ENCODE assay signal across 8 cellular contexts in genomic region chr11:60378359-60378758, GRCh38. TPM values are rescaled to one million over a fixed set of nuclear protein-coding genes. Genes with fewer than 3 reads are reported as not detected.
DNase-seq lines count a peak whose midpoint lies in the region; ATAC-seq, FAIRE-seq and TF ChIP-seq lines count a peak whose summit lies in the region.

Gene MS4A7 (plus strand): TSS chr11:60378532. CDS start chr11:60383142, 4,610 bp downstream.

- intact Hi-C loops in left lung (cut with DNase I), result no loop called here

- H3K9me3 ChIP-seq in left lung, result no peaks in the 10 kb centered on the region

- H3K9me3 Mint-ChIP-seq in activated CD8-positive, alpha-beta memory T cell treated with anti-CD3 and anti-CD28 coated beads, Interleukin-2, amount 10 ng/mL, durations not matched to agents 7 days and 5 days (ENCODE audit: low read depth), result no peaks in the 10 kb centered on the region

- no peak for FAIRE-seq in GM18507 (lab: Jason Lieb, UNC)

- peak within 1 kb of the TSS in 1 of 2 donors; percentile 24 for H3K4me3 ChIP-seq in left lung

- peak; percentile 77 for ATAC-seq in HG02623 (IDR thresholded peaks at IDR 0.05; ENCODE audit: unreplicated experiment)
- ATAC-seq in left lung, result peak; percentile 83
- ATAC-seq in activated CD8-positive, alpha-beta memory T cell treated with anti-CD3 and anti-CD28 coated beads, Interleukin-2, amount 10 ng/mL, durations not matched to agents 7 days and 5 days, result no peak

- no peak within 1 kb of the TSS for H3K4me3 Mint-ChIP-seq in activated CD8-positive, alpha-beta memory T cell treated with anti-CD3 and anti-CD28 coated beads, Interleukin-2, amount 10 ng/mL, durations not matched to agents 7 days and 5 days

- no peak within 1 kb of the TSS for H3K27ac Mint-ChIP-seq in activated CD8-positive, alpha-beta memory T cell treated with anti-CD3 and anti-CD28 coated beads, Interleukin-2, amount 10 ng/mL, durations not matched to agents 7 days and 5 days

- peaks cover 21% of the 10 kb centered on the region for H3K27me3 Mint-ChIP-seq in activated CD8-positive, alpha-beta memory T cell treated with anti-CD3 and anti-CD28 coated beads, Interleukin-2, amount 10 ng/mL, durations not matched to agents 7 days and 5 days

- H3K27ac ChIP-seq in left lung, result peak within 1 kb of the TSS; percentile 66 to 83

- H3K36me3 ChIP-seq in left lung, result peaks cover 0 to under 1% of the 10 kb centered on the region in 2 donors

- CTCF ChIA-PET in activated CD8-positive, alpha-beta memory T cell treated with anti-CD3 and anti-CD28 coated beads, Interleukin-2, amount 10 ng/mL, durations not matched to agents 7 days and 5 days (lab: Charles Lee), result no interaction called here

- peak; percentile 55 for DNase-seq in GM18507 (ENCODE audit: extremely low spot score, insufficient read length, low read depth)
- DNase-seq in NOMO-1 treated with dmso at 0.1 percent for 144 hours (lab: John Stamatoyannopoulos, UW; ENCODE audit: unreplicated experiment), result peak; percentile 94
- DNase-seq in left lung, result peak in 1 of 2 donors; percentile 69
- DNase-seq in HCEC 1CT, result no peak
- no peak for DNase-seq in activated CD8-positive, alpha-beta memory T cell treated with anti-CD3 and anti-CD28 coated beads, Interleukin-2, amount 10 ng/mL, durations not matched to agents 7 days and 5 days
- no peak for DNase-seq in dermis blood vessel endothelial cell
- DNase-seq in activated CD4-positive, alpha-beta T cell treated with anti-CD3 and anti-CD28 coated beads, Interleukin-2, amount 50 U/mL, for 1 hour, result no peak

- peaks cover 10% of the 10 kb centered on the region for H3K4me1 Mint-ChIP-seq in activated CD8-positive, alpha-beta memory T cell treated with anti-CD3 and anti-CD28 coated beads, Interleukin-2, amount 10 ng/mL, durations not matched to agents 7 days and 5 days

- no peak for TF ChIP-seq CTCF in left lung (IDR thresholded peaks at IDR 0.05)

- H3K27me3 ChIP-seq in left lung, result no peaks in the 10 kb centered on the region

- no peaks in the 10 kb centered on the region for H3K36me3 Mint-ChIP-seq in activated CD8-positive, alpha-beta memory T cell treated with anti-CD3 and anti-CD28 coated beads, Interleukin-2, amount 10 ng/mL, durations not matched to agents 7 days and 5 days

- peaks cover 0 to 16% of the 10 kb centered on the region in 2 donors for H3K4me1 ChIP-seq in left lung

RNA-seq across cellular contexts. Expression of gene MS4A7, which starts in this region (rescaled TPM):
- total RNA-seq in left lung (100 to 1,000 TPM in 1 of 2 donors, 10 to 100 TPM in 1; 80.6 to 143 TPM), dermis blood vessel endothelial cell (not detected in 2 replicates)
- total RNA-seq in activated CD8-positive, alpha-beta memory T cell treated with anti-CD3 and anti-CD28 coated beads, Interleukin-2, amount 10 ng/mL, durations not matched to agents 7 days and 5 days, result not detected

Comparison
In these comparisons a context has a peak if more than half of its experiments do, and no peak if none do; other contexts are left out.
1. RNA of gene MS4A7 (total RNA-seq): 80.6 to 143 TPM in left lung; not detected in activated CD8-positive, alpha-beta memory T cell treated with anti-CD3 and anti-CD28 coated beads, Interleukin-2, amount 10 ng/mL, durations not matched to agents 7 days and 5 days and not detected in dermis blood vessel endothelial cell; every median in the first group is over 10 times any median in the second.
2. DNase-seq: peak in GM18507 (single experiment) and NOMO-1 treated with dmso at 0.1 percent for 144 hours (single experiment); none in HCEC 1CT (single experiment), activated CD8-positive, alpha-beta memory T cell treated with anti-CD3 and anti-CD28 coated beads, Interleukin-2, amount 10 ng/mL, durations not matched to agents 7 days and 5 days (single experiment), dermis blood vessel endothelial cell (single experiment) and activated CD4-positive, alpha-beta T cell treated with anti-CD3 and anti-CD28 coated beads, Interleukin-2, amount 50 U/mL, for 1 hour (single experiment).